Comparison of ENCODE assay signal across 15 cellular contexts in the genomic region with DNA sequence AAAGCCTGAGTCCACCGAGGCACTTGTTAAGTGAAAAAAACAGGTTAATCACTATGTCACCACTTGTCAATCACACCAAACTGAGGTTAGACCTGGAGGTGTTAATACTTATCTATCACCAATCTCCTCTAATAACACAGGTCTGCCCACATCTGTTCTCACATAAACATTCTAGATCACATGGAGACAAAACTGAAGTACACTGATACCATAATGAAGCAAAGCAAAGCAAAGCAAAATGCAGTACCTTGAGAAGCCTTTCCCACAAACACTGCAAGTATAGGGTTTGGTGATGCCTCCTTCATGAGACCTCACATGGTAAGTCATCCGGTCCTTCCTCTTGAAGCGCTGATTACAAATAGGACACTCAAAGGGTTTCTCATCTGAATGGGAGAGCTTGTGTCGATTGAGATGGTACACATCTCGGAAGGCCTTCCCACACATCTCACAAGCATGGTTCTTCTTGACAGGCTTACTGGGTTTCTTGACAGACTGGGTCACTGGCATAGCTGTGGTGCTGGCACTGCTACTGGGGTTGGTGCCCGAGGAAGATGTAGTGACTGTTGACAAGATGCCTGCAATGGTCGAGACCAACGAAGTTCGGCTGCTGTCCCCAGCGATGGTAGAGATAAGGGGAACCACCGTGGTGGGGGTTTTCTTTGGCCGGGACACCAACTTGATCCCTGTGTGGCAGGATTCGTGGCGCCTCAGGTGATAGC. TPM values are rescaled to one million over a fixed set of nuclear protein-coding genes. Genes with fewer than 3 reads are reported as not detected.
DNase-seq lines count a peak whose midpoint lies in the region; ATAC-seq and TF ChIP-seq lines count a peak whose summit lies in the region.
"Had no signal": no experiment of that assay in that cellular context is flagged by ENCODE, and none has a peak within 500 bp of the region (broad histone marks: within the 10 kb centered on the region; RNA-seq: fewer than 3 reads in every experiment).

No MANE protein-coding gene starts in this region.

- peak overlapping the region in 6 of 7 donors; percentile 1 to 82 (median 40) for H3K27ac Mint-ChIP-seq in CD4-positive, alpha-beta memory T cell

- no peak for DNase-seq in CD4-positive, alpha-beta memory T cell
- DNase-seq in esophagus muscularis mucosa (ENCODE audit: extremely low spot score): no peak
- peak; percentile 41 for DNase-seq in pons (ENCODE audit: low spot score)
- no peak for DNase-seq in tibial nerve (ENCODE audit: low spot score in 2 of 2)
- DNase-seq in hypothalamus (lab: John Stamatoyannopoulos, UW): no peak
- DNase-seq in DMS53 (lab: John Stamatoyannopoulos, UW): no peak
- DNase-seq: body of pancreas, GM23248, NCI-H1930, NCI-H510A, retina, SK-N-SH had no signal

- H3K4me2 ChIP-seq in Loucy (ENCODE audit: low read depth, low read length, poor library complexity, severe bottlenecking): peak overlapping the region; percentile 81

- H3K9me2 ChIP-seq in Loucy (replicated peaks; ENCODE audit: low read depth, low read length): no peaks in the 10 kb centered on the region
- H3K9me2 ChIP-seq: SK-N-SH had no signal

- peak overlapping the region; percentile 90 for H3K9ac ChIP-seq in Loucy (ENCODE audit: low read depth, low read length, poor library complexity, severe bottlenecking)
- H3K9ac ChIP-seq: GM23248, SK-N-SH had no signal

- intact Hi-C loops in CD4-positive, alpha-beta memory T cell (cut with micrococcal nuclease): no loop called here
- intact Hi-C loops in esophagus muscularis mucosa (cut with DNase I): no loop called here

- H4K20me1 ChIP-seq in Loucy (ENCODE audit: insufficient read depth, low read length, poor library complexity, severe bottlenecking): peaks cover 85% of the 10 kb centered on the region

- peaks cover 56% of the 10 kb centered on the region for H3K4me1 ChIP-seq in CD4-positive, alpha-beta memory T cell (ENCODE audit: insufficient read depth, low read length)
- H3K4me1 ChIP-seq in Loucy (ENCODE audit: insufficient read depth, low read length, poor library complexity, severe bottlenecking) (peaks cover 65% of the 10 kb centered on the region), esophagus muscularis mucosa (peaks cover 45 to 90% (median 80%) of the 10 kb centered on the region in 4 donors), tibial nerve (peaks cover 0 to 55% (median 49%) of the 10 kb centered on the region in 4 donors)

- H3K79me2 ChIP-seq in Loucy (ENCODE audit: insufficient read depth, low read length): peaks cover 98% of the 10 kb centered on the region

- H3K4me1 Mint-ChIP-seq in CD4-positive, alpha-beta memory T cell: peaks cover 51 to 80% (median 67%) of the 10 kb centered on the region in 4 donors

- ATAC-seq in HG03520 (IDR thresholded peaks at IDR 0.05; ENCODE audit: unreplicated experiment): no peak
- ATAC-seq: body of pancreas had no signal

- H3K36me3 Mint-ChIP-seq in CD4-positive, alpha-beta memory T cell: peaks cover 34 to 81% of the 10 kb centered on the region in 2 donors

- H3K36me3 ChIP-seq in CD4-positive, alpha-beta memory T cell (ENCODE audit: insufficient read depth, low read length): peaks cover 19% of the 10 kb centered on the region
- H3K36me3 ChIP-seq in Loucy (ENCODE audit: insufficient read depth, low read length) (peaks cover 43% of the 10 kb centered on the region; the same call in 1 of the 2 replicates), esophagus muscularis mucosa (peaks cover 29 to 46% (median 32%) of the 10 kb centered on the region in 4 donors), tibial nerve (peaks cover 0 to 37% (median 6%) of the 10 kb centered on the region in 3 donors)

- POLR2A ChIA-PET in CD4-positive, alpha-beta memory T cell (lab: Charles Lee; ENCODE audit: partially characterized antibody): interaction anchor here (0.8 to 2.8 kb wide), 6 partner anchors 11 to 28 kb away, joined by 3 to 13 read pairs (median 4); partner anchors contain the start of gene SRSF1

- CTCF ChIA-PET in CD4-positive, alpha-beta memory T cell (lab: Charles Lee; ENCODE audit: partially characterized antibody): interaction anchor here (0.9 to 2.2 kb wide), 11 partner anchors 8 to 91 kb away, joined by 3 to 7 read pairs (median 3); partner anchors contain the start of gene CUEDC1

- no peak overlapping the region for H3K27ac ChIP-seq in CD4-positive, alpha-beta memory T cell (ENCODE audit: low read depth, low read length)
- H3K27ac ChIP-seq in esophagus muscularis mucosa (replicated peaks in 1 of 4) (peak overlapping the region; percentile 97 to 98 (median 98)), tibial nerve (no peak overlapping the region)
- H3K27ac ChIP-seq: body of pancreas, C4-2B, GM23248 had no signal

- TF ChIP-seq CTCF in Loucy (conservative IDR thresholded peaks at IDR 0.05; ENCODE audit: low read length) (no peak), esophagus muscularis mucosa (IDR thresholded peaks at IDR 0.05) (no peak), tibial nerve (IDR thresholded peaks at IDR 0.05) (no peak)

- H2AFZ ChIP-seq in Loucy (ENCODE audit: low read length): no peak overlapping the region
- H2AFZ ChIP-seq: GM23248 had no signal

- H3K9me3 ChIP-seq in CD4-positive, alpha-beta memory T cell (ENCODE audit: control insufficient read depth in 1 of 2, low read length in 2 of 2): no peaks in the 10 kb centered on the region
- H3K9me3 ChIP-seq in Loucy (ENCODE audit: insufficient read depth, low read depth, low read length) (no peaks in the 10 kb centered on the region), esophagus muscularis mucosa (no peaks in the 10 kb centered on the region), tibial nerve (no peaks in the 10 kb centered on the region)
- H3K9me3 ChIP-seq: body of pancreas, SK-N-SH had no signal

- H3K27me3 ChIP-seq in CD4-positive, alpha-beta memory T cell (ENCODE audit: insufficient read depth, low read length): no peaks in the 10 kb centered on the region
- H3K27me3 ChIP-seq in Loucy (ENCODE audit: insufficient read depth, low read length, poor library complexity, severe bottlenecking): no peaks in the 10 kb centered on the region
- H3K27me3 ChIP-seq in esophagus muscularis mucosa: no peaks in the 10 kb centered on the region
- no peaks in the 10 kb centered on the region for H3K27me3 ChIP-seq in tibial nerve
- H3K27me3 ChIP-seq: body of pancreas had no signal

- TF ChIP-seq EP300 in esophagus muscularis mucosa (IDR thresholded peaks at IDR 0.05) (no peak), tibial nerve (IDR thresholded peaks at IDR 0.05) (no peak)

- no peaks in the 10 kb centered on the region for H3K9me3 Mint-ChIP-seq in CD4-positive, alpha-beta memory T cell

- TF ChIP-seq POLR2A in esophagus muscularis mucosa (IDR thresholded peaks at IDR 0.05; ENCODE audit: low read depth): no peak
- TF ChIP-seq POLR2A in tibial nerve (IDR thresholded peaks at IDR 0.05): no peak

- H3K27me3 Mint-ChIP-seq in CD4-positive, alpha-beta memory T cell: no peaks in the 10 kb centered on the region

- peak overlapping the region in 6 of 8 donors; percentile 36 to 73 (median 46) for H3K4me3 Mint-ChIP-seq in CD4-positive, alpha-beta memory T cell

- no peak overlapping the region for H3K4me3 ChIP-seq in CD4-positive, alpha-beta memory T cell (ENCODE audit: low read length in 2 of 2)
- H3K4me3 ChIP-seq in Loucy (ENCODE audit: low read length, poor library complexity, severe bottlenecking): peak overlapping the region; percentile 97
- peak overlapping the region in 2 of 4 donors; percentile 12 to 15 for H3K4me3 ChIP-seq in esophagus muscularis mucosa
- no peak overlapping the region for H3K4me3 ChIP-seq in tibial nerve
- H3K4me3 ChIP-seq: body of pancreas, GM23248 had no signal

- no peaks in the 10 kb centered on the region for H3F3A ChIP-seq in Loucy (ENCODE audit: low read depth)

- 65% methylated on average over 13 of the region's 14 CpGs for WGBS in esophagus muscularis mucosa
- 72 to 83% methylated on average over 14 of the region's 14 CpGs for WGBS in tibial nerve, 2 donors

RNA-seq across cellular contexts. Expression of gene VEZF1, which starts 5.4 kb away (rescaled TPM):
- total RNA-seq in CD4-positive, alpha-beta memory T cell: 10 to 100 TPM; 76.0 to 76.6 TPM
- 10 to 100 TPM; 30.6 to 50.2 TPM for polyA plus RNA-seq in CD4-positive, alpha-beta memory T cell
- total RNA-seq in esophagus muscularis mucosa: 100 to 1,000 TPM in 3 of 4 donors, 10 to 100 TPM in 1; 98.9 to 154 (median 121) TPM
- 10 to 100 TPM; 42.3 to 66.0 (median 48.3) TPM for total RNA-seq in tibial nerve

RNA-seq across cellular contexts. Expression of gene SRSF1, which starts 24.4 kb away (rescaled TPM):
- total RNA-seq in CD4-positive, alpha-beta memory T cell: 100 to 1,000 TPM; 242 to 257 TPM
- 10 to 100 TPM; 32.4 to 59.3 TPM for polyA plus RNA-seq in CD4-positive, alpha-beta memory T cell
- 100 to 1,000 TPM; 136 to 185 (median 156) TPM for total RNA-seq in esophagus muscularis mucosa
- total RNA-seq in tibial nerve: 100 to 1,000 TPM in 3 of 4 donors, 10 to 100 TPM in 1; 92.4 to 173 (median 143) TPM

RNA-seq across cellular contexts. Expression of gene CUEDC1, which starts 27.4 kb away (rescaled TPM):
- total RNA-seq in CD4-positive, alpha-beta memory T cell: under 1 TPM; 0.61 to 0.90 TPM
- polyA plus RNA-seq in CD4-positive, alpha-beta memory T cell: not detected
- total RNA-seq in esophagus muscularis mucosa (10 to 100 TPM; 30.3 to 72.2 (median 51.2) TPM), tibial nerve (10 to 100 TPM; 32.1 to 55.5 (median 38.8) TPM)

Comparison
In these comparisons a context has a peak if more than half of its experiments do, and no peak if none do; other contexts are left out.
1. H3K27ac ChIP-seq: peak in esophagus muscularis mucosa (4 of 4); none in CD4-positive, alpha-beta memory T cell (single experiment) and tibial nerve (0 of 4).
2. RNA of gene CUEDC1, which starts 27.4 kb away (total RNA-seq): 30.3 to 72.2 TPM in esophagus muscularis mucosa and 32.1 to 55.5 TPM in tibial nerve; 0.61 to 0.90 TPM in CD4-positive, alpha-beta memory T cell; every median in the first group is over 10 times any median in the second.